Comparison of ENCODE assay signal across 10 cellular contexts in the genomic region with DNA sequence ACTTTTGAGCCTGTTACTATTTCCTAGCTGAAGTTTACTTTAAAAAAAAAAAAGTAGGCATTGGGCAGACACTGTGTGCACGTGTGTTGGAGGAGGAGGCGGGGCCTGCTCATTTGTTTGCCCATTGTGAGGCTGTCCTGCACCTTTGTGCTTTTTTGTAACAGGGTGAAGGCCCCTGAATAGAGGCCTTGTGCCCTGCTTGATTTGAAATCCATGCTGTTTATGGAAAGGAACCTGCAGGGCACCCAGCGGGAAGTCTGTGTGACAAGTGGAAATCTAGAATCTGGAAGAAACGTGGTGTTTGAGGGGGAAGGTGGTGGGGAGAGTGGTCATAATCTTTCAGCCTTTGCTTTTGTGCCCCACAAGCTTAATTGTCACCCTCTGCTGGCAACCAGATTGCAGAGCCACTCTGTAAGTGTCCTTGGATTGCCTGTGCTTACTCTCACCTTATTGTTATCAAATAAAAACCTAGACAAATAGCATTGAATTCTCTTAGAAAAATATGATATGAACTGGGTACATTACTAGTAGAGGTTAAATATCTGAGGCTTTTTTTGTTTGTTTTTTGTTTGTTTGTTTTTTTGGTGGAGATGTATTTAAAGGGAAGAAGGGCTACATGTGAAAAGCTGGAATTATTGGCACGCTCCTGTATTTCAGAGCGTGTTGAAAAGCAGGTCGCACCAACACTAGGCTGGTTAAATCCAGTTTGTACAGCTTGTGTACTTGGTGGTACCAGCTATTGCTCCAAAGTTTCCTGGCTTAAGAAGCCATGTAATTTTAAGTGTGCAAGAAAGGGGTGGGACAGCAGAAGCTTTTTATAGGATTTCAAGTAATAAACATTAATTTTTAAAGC.
DNase-seq lines count a peak whose midpoint lies in the region; ATAC-seq and TF ChIP-seq lines count a peak whose summit lies in the region.
"Had no signal": no experiment of that assay in that cellular context is flagged by ENCODE, and none has a peak within 500 bp of the region (broad histone marks: within the 10 kb centered on the region; RNA-seq: fewer than 3 reads in every experiment).

No MANE protein-coding gene starts in this region.

- peaks cover 13% of the 10 kb centered on the region for H3K36me3 ChIP-seq in SK-N-MC (ENCODE audit: insufficient read depth, low read length)

- H3K9ac ChIP-seq in SK-N-MC (ENCODE audit: insufficient read length), result peak overlapping the region; percentile 38
- H3K9ac ChIP-seq: BLaER1 treated with 17β-estradiol and CSF1 and Interleukin-3, amounts not matched to agents 10 nM and 100 nM had no signal

- H3K4me3 ChIP-seq in SK-N-MC, result peak overlapping the region; percentile 42; the same call in 1 of the 2 replicates
- H3K4me3 ChIP-seq: BLaER1 treated with 17β-estradiol and CSF1 and Interleukin-3, amounts not matched to agents 10 nM and 100 nM had no signal

- H3K27ac ChIP-seq in SK-N-MC, result peak overlapping the region; percentile 83
- H3K27ac ChIP-seq: BLaER1 treated with 17β-estradiol and CSF1 and Interleukin-3, amounts not matched to agents 10 nM and 100 nM had no signal

- DNase-seq in activated T-cell treated with anti-CD3 and anti-CD28 coated beads, Interleukin-2, amount 50 U/mL, for 72 hours, result no peak
- DNase-seq in activated T-cell treated with anti-CD3 and anti-CD28 coated beads for 4 hours, result no peak
- DNase-seq in SK-N-MC (ENCODE audit: low read depth, low spot score), result no peak
- DNase-seq in iPS-NIHi11 (ENCODE audit: low spot score), result peak; percentile 49
- no peak for DNase-seq in type B pancreatic cell (ENCODE audit: extremely low spot score, unreplicated experiment)
- DNase-seq in NCI-H1694 treated with DMSO at 0.1 percent for 48 hours (lab: John Stamatoyannopoulos, UW), result no peak
- DNase-seq in 8988T, result no peak
- no peak for DNase-seq in NCI-H2171 treated with DMSO at 0.1 percent for 48 hours (lab: John Stamatoyannopoulos, UW)

- no peaks in the 10 kb centered on the region for H3K9me3 Mint-ChIP-seq in activated T-cell treated with anti-CD3 and anti-CD28 coated beads, Interleukin-2, amount 50 U/mL, for 72 hours
- no peaks in the 10 kb centered on the region for H3K9me3 Mint-ChIP-seq in type B pancreatic cell
- H3K9me3 Mint-ChIP-seq: dendritic cell treated with granulocyte-macrophage colony-stimulating factor and Interleukin-4, amounts not matched to agents 40 ng/mL and 50 ng/mL, for 4 days had no signal

- no peaks in the 10 kb centered on the region for H3K36me3 Mint-ChIP-seq in activated T-cell treated with anti-CD3 and anti-CD28 coated beads, Interleukin-2, amount 50 U/mL, for 72 hours (ENCODE audit: insufficient read depth in 2 of 2)
- H3K36me3 Mint-ChIP-seq in type B pancreatic cell, result peaks cover 24% of the 10 kb centered on the region

- TF ChIP-seq CTCF in type B pancreatic cell (conservative IDR thresholded peaks at IDR 0.05), result peak; percentile 36

- H3K27me3 Mint-ChIP-seq in activated T-cell treated with anti-CD3 and anti-CD28 coated beads, Interleukin-2, amount 50 U/mL, for 72 hours (ENCODE audit: low read depth), result no peaks in the 10 kb centered on the region
- H3K27me3 Mint-ChIP-seq in type B pancreatic cell, result no peaks in the 10 kb centered on the region
- H3K27me3 Mint-ChIP-seq: dendritic cell treated with granulocyte-macrophage colony-stimulating factor and Interleukin-4, amounts not matched to agents 40 ng/mL and 50 ng/mL, for 4 days had no signal

- no peaks in the 10 kb centered on the region for H3K9me3 ChIP-seq in SK-N-MC (ENCODE audit: low read depth, low read length)
- H3K9me3 ChIP-seq: BLaER1 treated with 17β-estradiol and CSF1 and Interleukin-3, amounts not matched to agents 10 nM and 100 nM had no signal

- H3K27ac Mint-ChIP-seq in activated T-cell treated with anti-CD3 and anti-CD28 coated beads, Interleukin-2, amount 50 U/mL, for 72 hours, result peak overlapping the region; percentile 88
- H3K27ac Mint-ChIP-seq in type B pancreatic cell, result peak overlapping the region; percentile 77
- H3K27ac Mint-ChIP-seq: dendritic cell treated with granulocyte-macrophage colony-stimulating factor and Interleukin-4, amounts not matched to agents 40 ng/mL and 50 ng/mL, for 4 days had no signal

- peaks cover 52% of the 10 kb centered on the region for H3K4me1 Mint-ChIP-seq in activated T-cell treated with anti-CD3 and anti-CD28 coated beads, Interleukin-2, amount 50 U/mL, for 72 hours (ENCODE audit: low read depth)
- peaks cover 40% of the 10 kb centered on the region for H3K4me1 Mint-ChIP-seq in type B pancreatic cell (ENCODE audit: unreplicated experiment)

- no peak for ATAC-seq in activated T-cell treated with anti-CD3 and anti-CD28 coated beads, Interleukin-2, amount 50 U/mL, for 72 hours (replicated peaks in 1 of 2)

- H3K4me3 Mint-ChIP-seq in activated T-cell treated with anti-CD3 and anti-CD28 coated beads, Interleukin-2, amount 50 U/mL, for 72 hours, result no peak overlapping the region
- H3K4me3 Mint-ChIP-seq in type B pancreatic cell, result peak overlapping the region; percentile 5
- H3K4me3 Mint-ChIP-seq: dendritic cell treated with granulocyte-macrophage colony-stimulating factor and Interleukin-4, amounts not matched to agents 40 ng/mL and 50 ng/mL, for 4 days had no signal
